Comparison of ENCODE assay signal across 8 cellular contexts in the genomic region with DNA sequence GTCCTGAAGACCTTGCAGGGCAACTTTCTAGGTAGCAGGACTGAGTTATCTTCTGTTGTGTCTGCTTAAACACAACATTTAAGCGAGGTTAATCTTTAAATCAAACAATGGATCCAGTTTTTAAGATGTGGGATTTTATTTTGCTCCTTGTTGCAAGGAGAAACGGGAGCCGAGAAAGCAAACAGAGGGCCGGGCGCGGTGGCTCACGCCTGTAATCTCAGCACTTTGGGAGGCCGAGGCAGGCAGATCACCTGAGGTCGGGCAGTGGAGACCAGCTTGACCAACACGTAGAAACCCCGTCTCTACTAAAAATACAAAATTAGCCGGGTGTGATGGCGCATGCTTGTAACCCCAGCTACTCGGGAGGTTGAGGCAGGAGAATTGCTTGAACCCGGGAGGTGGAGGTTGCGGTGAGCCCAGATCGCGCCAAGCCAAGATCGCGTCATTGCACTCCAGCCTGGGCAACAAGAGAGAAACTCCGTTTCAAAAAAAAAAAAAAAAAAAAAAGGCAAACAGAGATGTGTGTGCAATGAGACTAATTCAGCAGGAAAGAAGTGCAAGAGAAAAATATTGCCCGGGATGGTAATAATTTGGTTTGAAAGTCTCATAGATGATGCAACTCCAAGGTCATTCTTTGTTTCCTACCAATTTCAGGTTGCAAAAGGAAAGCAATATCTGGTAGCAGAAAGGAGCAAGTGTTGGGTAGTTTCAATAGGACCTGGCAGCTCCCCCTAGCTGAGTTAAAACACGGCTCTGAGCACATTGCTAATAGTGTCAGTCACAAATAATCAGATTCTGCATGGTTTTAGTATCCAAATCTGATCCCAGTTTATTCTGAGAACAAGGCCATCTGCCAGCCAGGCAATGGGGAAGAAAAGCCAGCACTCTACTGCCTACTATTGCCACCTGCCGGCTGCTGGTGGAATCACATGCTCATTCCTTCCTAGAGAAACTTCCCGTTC.
DNase-seq lines count a peak whose midpoint lies in the region; ATAC-seq, FAIRE-seq and TF ChIP-seq lines count a peak whose summit lies in the region.

No MANE protein-coding gene starts in this region.

- DNase-seq in GM12891 (ENCODE audit: insufficient read length, low spot score) (no peak), NCI-H345 (lab: John Stamatoyannopoulos, UW) (peak; percentile 64), choroid plexus epithelial cell (ENCODE audit: low read depth) (peak; percentile 91), left kidney (ENCODE audit: low read depth, low spot score) (peak; percentile 89)
- DNase-seq in activated CD4-positive, alpha-beta T cell treated with anti-CD3 and anti-CD28 coated beads for 24 hours (ENCODE audit: low read depth in 2 of 2) = peak; percentile 64 to 70
- peak; percentile 72 to 73 for DNase-seq in stimulated activated CD4-positive, alpha-beta T cell treated with anti-CD3 and anti-CD28 coated beads, Interleukin-2, amount 100 ng/mL, for 48 hours

- ATAC-seq in HG03159 (IDR thresholded peaks at IDR 0.05; ENCODE audit: unreplicated experiment) (peak; percentile 64), GM19324 (IDR thresholded peaks at IDR 0.05; ENCODE audit: low FRiP score, unreplicated experiment) (no peak)

- H3K4me3 ChIP-seq in choroid plexus epithelial cell (ENCODE audit: low read depth, low read length) = no peak overlapping the region

- TF ChIP-seq POLR2A in GM12891 (IDR thresholded peaks at IDR 0.05; ENCODE audit: low read depth, low read length) = no peak

- peak; percentile 96 for TF ChIP-seq CTCF in choroid plexus epithelial cell (conservative IDR thresholded peaks at IDR 0.05; ENCODE audit: low read depth, low read length)

- peak; percentile 89 for FAIRE-seq in GM12891 (lab: Jason Lieb, UNC)

TF ChIP-seq in GM12891, 5 proteins besides CTCF, POLR2A, EP300 and RAD21:
- TF ChIP-seq PAX5 (IDR thresholded peaks at IDR 0.05; ENCODE audit: insufficient read depth, low read length, severe bottlenecking) (no peak), POU2F2 (IDR thresholded peaks at IDR 0.05; ENCODE audit: low read depth, low read length) (no peak), POLR2AphosphoS5 (IDR thresholded peaks at IDR 0.05; ENCODE audit: low read depth, low read length) (no peak), SPI1 (IDR thresholded peaks at IDR 0.05; ENCODE audit: low read depth, low read length) (no peak), TAF1 (IDR thresholded peaks at IDR 0.05; ENCODE audit: low read depth, low read length) (no peak)
